ENCODE assay signal across 9 cellular contexts in the genomic region with DNA sequence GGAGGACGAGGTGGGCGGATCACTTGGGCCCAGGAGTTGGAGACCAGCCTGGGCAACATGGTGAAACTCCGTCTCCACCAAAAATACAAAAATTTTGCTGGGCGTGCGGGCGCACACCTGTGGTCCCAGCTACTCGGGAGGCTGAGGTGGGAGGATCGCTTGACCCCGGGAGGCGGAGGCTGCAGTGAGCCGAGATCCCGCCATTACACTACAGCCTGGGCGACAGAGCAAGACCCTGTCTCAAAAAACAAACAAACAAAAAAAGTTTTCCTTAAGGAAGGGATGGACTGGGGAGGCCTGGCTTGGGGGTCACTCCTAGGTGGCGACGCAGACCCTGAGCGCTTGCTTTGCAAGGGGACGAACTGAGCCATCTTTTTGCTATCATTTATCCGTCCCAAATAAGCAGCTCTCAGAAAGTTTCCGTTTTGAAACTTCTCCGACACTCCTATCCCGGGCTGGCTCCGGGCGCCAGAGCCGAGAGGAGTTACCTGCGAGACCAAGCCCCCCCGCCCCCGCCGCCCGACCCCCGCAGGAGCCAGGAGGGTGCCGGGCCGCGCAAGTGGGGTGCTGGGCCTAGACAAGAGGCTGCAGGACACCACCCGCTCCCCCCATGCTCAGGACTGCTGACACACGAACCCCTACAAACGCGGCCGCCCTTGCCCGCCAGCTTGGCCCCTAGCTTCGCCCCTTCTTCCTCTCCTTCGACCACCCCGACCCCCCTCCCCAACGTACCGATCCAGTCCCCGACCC. TPM values are rescaled to one million over a fixed set of nuclear protein-coding genes. Genes with fewer than 3 reads are reported as not detected.
DNase-seq lines count a peak whose midpoint lies in the region; ATAC-seq and TF ChIP-seq lines count a peak whose summit lies in the region.
"Had no signal": no experiment of that assay in that cellular context is flagged by ENCODE, and none has a peak within 500 bp of the region (broad histone marks: within the 10 kb centered on the region; RNA-seq: fewer than 3 reads in every experiment).

No MANE protein-coding gene starts in this region.

- no peaks in the 10 kb centered on the region for H3K9me3 Mint-ChIP-seq in activated T-cell treated with anti-CD3 and anti-CD28 coated beads, Interleukin-2, amount 50 U/mL, for 4 hours
- H3K9me3 Mint-ChIP-seq in endothelial cell (ENCODE audit: unreplicated experiment): no peaks in the 10 kb centered on the region

- no peaks in the 10 kb centered on the region for H3K36me3 Mint-ChIP-seq in activated T-cell treated with anti-CD3 and anti-CD28 coated beads, Interleukin-2, amount 50 U/mL, for 4 hours (ENCODE audit: insufficient read depth)
- no peaks in the 10 kb centered on the region for H3K36me3 Mint-ChIP-seq in endothelial cell (ENCODE audit: low read depth, unreplicated experiment)

- WGBS in upper lobe of left lung, 2 donors: 41 to 77% methylated on average over 18 to 36 of the region's 45 CpGs

- DNase-seq in activated T-cell treated with anti-CD3 and anti-CD28 coated beads, Interleukin-2, amount 50 U/mL, for 4 hours: no peak
- DNase-seq in activated T-cell treated with anti-CD3 and anti-CD28 coated beads for 4 hours (no peak), endothelial cell (ENCODE audit: low spot score) (no peak), upper lobe of left lung (peak in 1 of 2 donors; percentile 80), globus pallidus (ENCODE audit: low spot score) (no peak), GM10266 (ENCODE audit: extremely low spot score) (no peak)

- H3K27me3 Mint-ChIP-seq in activated T-cell treated with anti-CD3 and anti-CD28 coated beads, Interleukin-2, amount 50 U/mL, for 4 hours (ENCODE audit: low read depth): peaks cover 58% of the 10 kb centered on the region
- peaks cover 12% of the 10 kb centered on the region for H3K27me3 Mint-ChIP-seq in endothelial cell (ENCODE audit: unreplicated experiment)

- H3K4me3 ChIP-seq in muscle layer of colon (ENCODE audit: low read depth in 1 of 2, low read length in 2 of 2) (peak overlapping the region; percentile 66 to 82), upper lobe of left lung (peak overlapping the region; percentile 59 to 87 (median 67))
- H3K4me3 ChIP-seq: BLaER1 treated with 17β-estradiol and CSF1 and Interleukin-3, amounts not matched to agents 10 nM and 100 nM had no signal

- H3K36me3 ChIP-seq in muscle layer of colon (ENCODE audit: insufficient read depth, low read length) (no peaks in the 10 kb centered on the region), upper lobe of left lung (no peaks in the 10 kb centered on the region)
- H3K36me3 ChIP-seq: BLaER1 treated with 17β-estradiol and CSF1 and Interleukin-3, amounts not matched to agents 10 nM and 100 nM had no signal

- peak overlapping the region; percentile 46 for H3K4me3 Mint-ChIP-seq in activated T-cell treated with anti-CD3 and anti-CD28 coated beads, Interleukin-2, amount 50 U/mL, for 4 hours
- peak overlapping the region; percentile 77 for H3K4me3 Mint-ChIP-seq in endothelial cell (ENCODE audit: unreplicated experiment)

- no peak for TF ChIP-seq POLR2A in upper lobe of left lung (IDR thresholded peaks at IDR 0.05)

- H3K4me1 Mint-ChIP-seq in activated T-cell treated with anti-CD3 and anti-CD28 coated beads, Interleukin-2, amount 50 U/mL, for 4 hours (ENCODE audit: low read depth): peaks cover 5% of the 10 kb centered on the region
- H3K4me1 Mint-ChIP-seq in endothelial cell (ENCODE audit: unreplicated experiment): peaks cover 9% of the 10 kb centered on the region

- H3K9me3 ChIP-seq in muscle layer of colon (ENCODE audit: low read length) (no peaks in the 10 kb centered on the region), upper lobe of left lung (no peaks in the 10 kb centered on the region)

- H3K27ac ChIP-seq in muscle layer of colon (ENCODE audit: low read depth, low read length) (peak overlapping the region; percentile 60), upper lobe of left lung (peak overlapping the region in 2 of 4 donors; percentile 56 to 59)
- H3K27ac ChIP-seq: BLaER1 treated with 17β-estradiol and CSF1 and Interleukin-3, amounts not matched to agents 10 nM and 100 nM had no signal

- no peak overlapping the region for H3K9ac ChIP-seq in muscle layer of colon (ENCODE audit: low read length)
- H3K9ac ChIP-seq: BLaER1 treated with 17β-estradiol and CSF1 and Interleukin-3, amounts not matched to agents 10 nM and 100 nM had no signal

- TF ChIP-seq CTCF in endothelial cell (IDR thresholded peaks at IDR 0.05; ENCODE audit: unreplicated experiment): no peak
- TF ChIP-seq CTCF in upper lobe of left lung (IDR thresholded peaks at IDR 0.05): no peak
- no peak for TF ChIP-seq CTCF in GM10266 (IDR thresholded peaks at IDR 0.05; ENCODE audit: control insufficient read depth, insufficient read depth, low read depth, missing control alignments)

- no peak overlapping the region for H3K27ac Mint-ChIP-seq in endothelial cell (ENCODE audit: unreplicated experiment)

- H3K4me1 ChIP-seq in muscle layer of colon (ENCODE audit: insufficient read depth, low read length) (peaks cover 30% of the 10 kb centered on the region), upper lobe of left lung (peaks cover 13 to 18% (median 14%) of the 10 kb centered on the region in 4 donors)
- H3K4me1 ChIP-seq: BLaER1 treated with 17β-estradiol and CSF1 and Interleukin-3, amounts not matched to agents 10 nM and 100 nM had no signal

- peak; percentile 12 to 29 for ATAC-seq in activated T-cell treated with anti-CD3 and anti-CD28 coated beads, Interleukin-2, amount 50 U/mL, for 4 hours
- ATAC-seq in upper lobe of left lung (ENCODE audit: low FRiP score in 2 of 2) (peak in 1 of 2 donors; percentile 55), GM21786 (IDR thresholded peaks at IDR 0.05; ENCODE audit: unreplicated experiment) (no peak)

- no peak for TF ChIP-seq EP300 in upper lobe of left lung (IDR thresholded peaks at IDR 0.05)

- H3K27me3 ChIP-seq in muscle layer of colon (ENCODE audit: control insufficient read depth in 1 of 2, insufficient read depth in 2 of 2, low read length in 2 of 2) (no peaks in the 10 kb centered on the region), upper lobe of left lung (peaks cover 0 to 12% (median 0%) of the 10 kb centered on the region in 4 donors)
- H3K27me3 ChIP-seq: BLaER1 treated with 17β-estradiol and CSF1 and Interleukin-3, amounts not matched to agents 10 nM and 100 nM had no signal

RNA-seq across cellular contexts. Expression of gene PLA2R1, which starts 0.7 kb away (rescaled TPM):
- under 1 TPM in 2 of 3 donors, not detected in 1; 0.03 to 0.05 TPM for total RNA-seq in activated T-cell treated with anti-CD3 and anti-CD28 coated beads, Interleukin-2, amount 50 U/mL, for 4 hours
- 1.1 TPM for total RNA-seq in endothelial cell (ENCODE audit: unreplicated experiment)
- 10 to 100 TPM in 2 of 6 donors, 1 to 10 TPM in 4; 3.0 to 11.0 (median 5.9) TPM for total RNA-seq in upper lobe of left lung
